In the genomic region with DNA sequence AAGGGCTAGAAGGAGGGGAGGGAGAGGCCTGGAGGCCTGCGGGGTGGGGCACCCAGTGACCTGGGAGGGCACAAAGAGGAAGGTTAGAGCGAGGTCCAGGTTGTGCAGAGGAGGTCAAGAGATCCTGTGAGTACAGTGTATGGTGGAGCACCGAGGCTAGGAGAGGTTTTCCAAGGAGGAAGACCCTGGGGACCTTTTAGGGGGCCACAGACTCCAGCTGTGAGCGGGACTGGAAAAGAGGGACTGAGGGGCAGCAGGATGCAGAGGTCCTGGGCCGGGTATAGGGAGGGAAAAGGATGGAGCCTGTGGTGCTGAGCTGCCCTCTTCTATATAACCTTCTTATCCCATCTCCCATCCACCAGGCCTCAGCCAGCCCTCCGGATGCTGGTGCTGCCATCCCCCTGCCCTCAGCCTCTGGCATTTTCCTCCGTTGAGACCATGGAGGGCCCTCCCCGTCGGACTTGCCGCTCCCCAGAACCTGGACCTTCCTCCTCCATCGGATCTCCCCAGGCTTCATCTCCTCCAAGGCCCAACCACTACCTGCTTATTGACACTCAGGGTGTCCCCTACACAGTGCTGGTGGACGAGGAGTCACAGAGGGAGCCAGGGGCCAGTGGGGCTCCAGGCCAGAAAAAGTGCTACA, we compare ENCODE assay signal across 8 cellular contexts. TPM values are rescaled to one million over a fixed set of nuclear protein-coding genes. Genes with fewer than 3 reads are reported as not detected.
A peak's percentile ranks its signal among the peaks of the same experiment; 100 is the strongest.
DNase-seq lines count a peak whose midpoint lies in the region; ATAC-seq and TF ChIP-seq lines count a peak whose summit lies in the region.

No MANE protein-coding gene starts in this region.

- peak overlapping the region; percentile 87 for H3K4me2 ChIP-seq in OCI-LY1 (ENCODE audit: low read length)

- H3K9me3 ChIP-seq in OCI-LY1 (ENCODE audit: low read length) (no peaks in the 10 kb centered on the region), endodermal cell (ENCODE audit: control insufficient read depth, low read length) (no peaks in the 10 kb centered on the region)

- no peak for TF ChIP-seq CTCF in CD14-positive monocyte (IDR thresholded peaks at IDR 0.05)
- TF ChIP-seq CTCF in OCI-LY1 (IDR thresholded peaks at IDR 0.05; ENCODE audit: low read length): no peak
- TF ChIP-seq CTCF in endodermal cell (conservative IDR thresholded peaks at IDR 0.05): no peak
- no peak for TF ChIP-seq CTCF in neural crest cell (conservative IDR thresholded peaks at IDR 0.05)

- peaks cover 10% of the 10 kb centered on the region for H3K79me2 ChIP-seq in OCI-LY1 (ENCODE audit: insufficient read depth, low read length)

- H3K36me3 Mint-ChIP-seq in CD14-positive monocyte (peaks cover 10 to 22% of the 10 kb centered on the region in 2 donors), endodermal cell (ENCODE audit: low read depth) (peaks cover 18% of the 10 kb centered on the region), neural crest cell (ENCODE audit: low read depth) (peaks cover 14% of the 10 kb centered on the region)

- H3K4me3 Mint-ChIP-seq in CD14-positive monocyte: peak overlapping the region; percentile 87 to 91
- H3K4me3 Mint-ChIP-seq in endodermal cell: peak overlapping the region; percentile 90
- peak overlapping the region; percentile 98 for H3K4me3 Mint-ChIP-seq in neural crest cell

- H3K9me2 ChIP-seq in OCI-LY1 (ENCODE audit: low read depth, low read length): no peaks in the 10 kb centered on the region

- DNase-seq in CD14-positive monocyte (ENCODE audit: low spot score): no peak
- no peak for DNase-seq in endodermal cell
- no peak for DNase-seq in neural crest cell (ENCODE audit: low read depth, low spot score)
- no peak for DNase-seq in germinal center (ENCODE audit: low spot score)
- no peak for DNase-seq in NCI-H146 treated with DMSO at 0.1 percent for 48 hours (lab: John Stamatoyannopoulos, UW; ENCODE audit: unreplicated experiment)
- DNase-seq in NCI-H446 (lab: John Stamatoyannopoulos, UW): no peak

- H3K27me3 Mint-ChIP-seq in CD14-positive monocyte (ENCODE audit: low read depth in 3 of 3) (peaks cover 7 to 29% (median 21%) of the 10 kb centered on the region in 3 donors), endodermal cell (ENCODE audit: insufficient read depth) (no peaks in the 10 kb centered on the region), neural crest cell (ENCODE audit: low read depth) (peaks cover 21% of the 10 kb centered on the region)

- H3K9ac ChIP-seq in OCI-LY1 (ENCODE audit: low read length) (peak overlapping the region; percentile 96), endodermal cell (ENCODE audit: extremely low read depth, low read length, poor library complexity, severe bottlenecking) (peak overlapping the region; percentile 63)

- H3K27ac Mint-ChIP-seq in CD14-positive monocyte (peak overlapping the region in 6 of 7 donors; percentile 53 to 91 (median 81)), endodermal cell (peak overlapping the region; percentile 82), neural crest cell (ENCODE audit: unreplicated experiment) (no peak overlapping the region)

- H2AFZ ChIP-seq in OCI-LY1 (ENCODE audit: low read length): no peak overlapping the region

- H3K36me3 ChIP-seq in OCI-LY1 (ENCODE audit: insufficient read depth, low read length) (peaks cover 26% of the 10 kb centered on the region), endodermal cell (ENCODE audit: control insufficient read depth, insufficient read depth, low read length) (peaks cover 10% of the 10 kb centered on the region)

- no peaks in the 10 kb centered on the region for H4K20me1 ChIP-seq in OCI-LY1 (ENCODE audit: insufficient read depth, low read length)

- H3K4me1 Mint-ChIP-seq in CD14-positive monocyte (peaks cover 62% of the 10 kb centered on the region), endodermal cell (peaks cover 19% of the 10 kb centered on the region), neural crest cell (peaks cover 47% of the 10 kb centered on the region)

- H3K4me1 ChIP-seq in OCI-LY1 (ENCODE audit: insufficient read depth, low read length, severe bottlenecking) (peaks cover 67% of the 10 kb centered on the region), endodermal cell (ENCODE audit: control insufficient read depth, insufficient read depth, low read length) (peaks cover 13% of the 10 kb centered on the region)

- H3K27me3 ChIP-seq in OCI-LY1 (ENCODE audit: insufficient read depth, low read length) (no peaks in the 10 kb centered on the region), endodermal cell (ENCODE audit: control insufficient read depth, insufficient read depth, low read length, poor library complexity, severe bottlenecking) (no peaks in the 10 kb centered on the region)

- intact Hi-C loops in CD14-positive monocyte (cut with micrococcal nuclease): loop anchor here in 1 of 2 donors (5.0 kb wide), 1 partner anchor 37 kb away; the partner anchor contains the start of gene ZNF865

- H3F3A ChIP-seq in OCI-LY1 (ENCODE audit: insufficient read depth, low read length): peaks cover 9% of the 10 kb centered on the region; the same call in 1 of the 2 replicates

- no peak for ATAC-seq in GM18511 (IDR thresholded peaks at IDR 0.05; ENCODE audit: unreplicated experiment)

- H3K9me3 Mint-ChIP-seq in CD14-positive monocyte: peaks cover 0 to 7% (median 4%) of the 10 kb centered on the region in 7 donors
- H3K9me3 Mint-ChIP-seq in endodermal cell: no peaks in the 10 kb centered on the region
- H3K9me3 Mint-ChIP-seq in neural crest cell: no peaks in the 10 kb centered on the region

- peak overlapping the region; percentile 94 for H3K27ac ChIP-seq in OCI-LY1 (ENCODE audit: low read depth, low read length, poor library complexity, severe bottlenecking)
- no peak overlapping the region for H3K27ac ChIP-seq in endodermal cell (ENCODE audit: low read depth, low read length)

- H3K4me3 ChIP-seq in OCI-LY1 (ENCODE audit: low read depth, low read length, poor library complexity, severe bottlenecking) (peak overlapping the region; percentile 89), endodermal cell (ENCODE audit: low read length) (peak overlapping the region; percentile 92)

- WGBS in endodermal cell (ENCODE audit: insufficient coverage in 1 of 2, insufficient read length in 1 of 2), 2 experiments: 58 to 61% methylated on average over 6 to 11 of the region's 12 CpGs

RNA-seq across cellular contexts. Expression of gene ZNF581, which starts 0.9 kb away (rescaled TPM):
- polyA plus RNA-seq in CD14-positive monocyte: 10 to 100 TPM; 29.4 to 31.6 TPM
- 10 to 100 TPM; 47.2 to 48.7 TPM for total RNA-seq in endodermal cell
- 41.7 TPM for polyA plus RNA-seq in endodermal cell (2013, experiment 1 of 2)
- polyA plus RNA-seq in endodermal cell (2013, experiment 2 of 2): 38.5 TPM
- total RNA-seq in neural crest cell: 40.8 and 41.9 TPM in 2 replicates

RNA-seq across cellular contexts. Expression of gene ZNF580, which starts 3.5 kb away (rescaled TPM):
- polyA plus RNA-seq in CD14-positive monocyte: 10 to 100 TPM in 1 of 2 donors, 1 to 10 TPM in 1; 9.7 to 10.7 TPM
- total RNA-seq in endodermal cell: 10 to 100 TPM; 27.3 to 38.6 TPM
- polyA plus RNA-seq in endodermal cell (2013, experiment 1 of 2): 35.6 TPM
- polyA plus RNA-seq in endodermal cell (2013, experiment 2 of 2): 31.7 TPM
- total RNA-seq in neural crest cell: 39.1 and 41.8 TPM in 2 replicates

RNA-seq across cellular contexts. Expression of gene CCDC106, which starts 3.7 kb away (rescaled TPM):
- 1 to 10 TPM in 1 of 2 donors, under 1 TPM in 1; 0.74 to 1.2 TPM for polyA plus RNA-seq in CD14-positive monocyte
- total RNA-seq in endodermal cell: 10 to 100 TPM; 18.0 to 24.9 TPM
- polyA plus RNA-seq in endodermal cell (2013, experiment 1 of 2): 16.2 TPM
- polyA plus RNA-seq in endodermal cell (2013, experiment 2 of 2): 14.6 TPM
- 18.7 and 18.9 TPM in 2 replicates for total RNA-seq in neural crest cell

RNA-seq across cellular contexts. Expression of gene U2AF2, which starts 10.5 kb away (rescaled TPM):
- 1 to 10 TPM; 5.3 to 5.4 TPM for polyA plus RNA-seq in CD14-positive monocyte
- total RNA-seq in endodermal cell: 100 to 1,000 TPM; 264 to 293 TPM
- 180 TPM for polyA plus RNA-seq in endodermal cell (2013, experiment 1 of 2)
- 161 TPM for polyA plus RNA-seq in endodermal cell (2013, experiment 2 of 2)
- 342 and 365 TPM in 2 replicates for total RNA-seq in neural crest cell

RNA-seq across cellular contexts. Expression of gene ZNF784, which starts 19.9 kb away (rescaled TPM):
- polyA plus RNA-seq in CD14-positive monocyte: 1 to 10 TPM; 1.5 to 2.4 TPM
- total RNA-seq in endodermal cell (10 to 100 TPM in 1 of 2 donors, 1 to 10 TPM in 1; 7.2 to 10.7 TPM), neural crest cell (11.0 and 12.4 TPM in 2 replicates)
- polyA plus RNA-seq in endodermal cell (2013, experiment 1 of 2): 15.0 TPM
- polyA plus RNA-seq in endodermal cell (2013, experiment 2 of 2): 13.7 TPM
